ENCODE assay signal across 10 cellular contexts in genomic region chr10:131310054-131310903, GRCh38. TPM values are rescaled to one million over a fixed set of nuclear protein-coding genes. Genes with fewer than 3 reads are reported as not detected.
DNase-seq lines count a peak whose midpoint lies in the region; ATAC-seq, FAIRE-seq and TF ChIP-seq lines count a peak whose summit lies in the region.
"Had no signal": no experiment of that assay in that cellular context is flagged by ENCODE, and none has a peak within 500 bp of the region (broad histone marks: within the 10 kb centered on the region; RNA-seq: fewer than 3 reads in every experiment).

No MANE protein-coding gene starts in this region.

- no peaks in the 10 kb centered on the region for H3K4me1 Mint-ChIP-seq in activated CD8-positive, alpha-beta T cell treated with anti-CD3 and anti-CD28 coated beads for 36 hours (ENCODE audit: low read depth)

- FAIRE-seq in islet of Langerhans (lab: Jason Lieb, UNC), result peak; percentile 88

- H3K4me3 Mint-ChIP-seq in activated CD8-positive, alpha-beta T cell treated with anti-CD3 and anti-CD28 coated beads for 36 hours, result no peak overlapping the region

- DNase-seq in H7, result peak; percentile 60
- DNase-seq in activated CD8-positive, alpha-beta T cell treated with anti-CD3 and anti-CD28 coated beads for 36 hours, result no peak
- DNase-seq in activated CD4-positive, CD25-positive, alpha-beta regulatory T cell (lab: John Stamatoyannopoulos, UW), result no peak
- DNase-seq: NCI-H226 had no signal

- intact Hi-C loops in activated CD8-positive, alpha-beta T cell treated with anti-CD3 and anti-CD28 coated beads for 36 hours (cut with micrococcal nuclease), result no loop called here

- POLR2A ChIA-PET in activated CD8-positive, alpha-beta T cell treated with anti-CD3 and anti-CD28 coated beads for 36 hours (lab: Charles Lee), result no interaction called here

- H3K27ac Mint-ChIP-seq in activated CD8-positive, alpha-beta T cell treated with anti-CD3 and anti-CD28 coated beads for 36 hours, result no peak overlapping the region

- peak overlapping the region in 9 of 11 experiments; percentile 50 to 82 (median 72); a peak in 17 of 22 replicates for H3K9ac ChIP-seq in BLaER1 treated with 17β-estradiol and CSF1 and Interleukin-3, amounts not matched to agents 10 nM and 100 nM

- H4K20me1 ChIP-seq in BLaER1 treated with 17β-estradiol and CSF1 and Interleukin-3, amounts not matched to agents 10 nM and 100 nM, result peaks cover 0 to 10% (median 0%) of the 10 kb centered on the region in 11 experiments; a peak in 4 of 22 replicates

- H3K4me2 ChIP-seq in BLaER1 treated with 17β-estradiol and CSF1 and Interleukin-3, amounts not matched to agents 10 nM and 100 nM, result peak overlapping the region; percentile 54 to 85 (median 75)

- H3K9me3 ChIP-seq in BLaER1 treated with 17β-estradiol and CSF1 and Interleukin-3, amounts not matched to agents 10 nM and 100 nM (replicated peaks in 1 of 11), result peaks cover 3 to 22% (median 18%) of the 10 kb centered on the region in 11 experiments; a peak in 17 of 22 replicates

- CTCF ChIA-PET in activated CD8-positive, alpha-beta T cell treated with anti-CD3 and anti-CD28 coated beads for 36 hours (lab: Charles Lee), result interaction anchor here (0.9 kb wide), 1 partner anchor 66 kb away, joined by 3 read pairs; no protein-coding TSS in a partner anchor

- H3K27me3 Mint-ChIP-seq in activated CD8-positive, alpha-beta T cell treated with anti-CD3 and anti-CD28 coated beads for 36 hours, result peaks cover 43% of the 10 kb centered on the region

- peak overlapping the region; percentile 58 to 78 (median 70) for H3K4me3 ChIP-seq in BLaER1 treated with 17β-estradiol and CSF1 and Interleukin-3, amounts not matched to agents 10 nM and 100 nM
- peak overlapping the region; percentile 43 for H3K4me3 ChIP-seq in H7 (ENCODE audit: insufficient read depth, low read depth, low read length)

- peaks cover 10 to 48% (median 34%) of the 10 kb centered on the region in 10 experiments; a peak in 19 of 20 replicates for H3K4me1 ChIP-seq in BLaER1 treated with 17β-estradiol and CSF1 and Interleukin-3, amounts not matched to agents 10 nM and 100 nM

- peak overlapping the region in 8 of 11 experiments; percentile 43 to 73 (median 58); a peak in 13 of 22 replicates for H3K27ac ChIP-seq in BLaER1 treated with 17β-estradiol and CSF1 and Interleukin-3, amounts not matched to agents 10 nM and 100 nM

- H3K36me3 ChIP-seq in BLaER1 treated with 17β-estradiol and CSF1 and Interleukin-3, amounts not matched to agents 10 nM and 100 nM, result peaks cover 0 to 31% (median 7%) of the 10 kb centered on the region in 11 experiments; a peak in 12 of 22 replicates
- no peaks in the 10 kb centered on the region for H3K36me3 ChIP-seq in H7 (replicated peaks; ENCODE audit: control insufficient read depth, insufficient read depth, low read length)

- peak; percentile 47 for TF ChIP-seq CTCF in activated CD8-positive, alpha-beta T cell treated with anti-CD3 and anti-CD28 coated beads for 36 hours (IDR thresholded peaks at IDR 0.05)

- H3K9me3 Mint-ChIP-seq in activated CD8-positive, alpha-beta T cell treated with anti-CD3 and anti-CD28 coated beads for 36 hours, result no peaks in the 10 kb centered on the region

- no peak for ATAC-seq in activated CD8-positive, alpha-beta T cell treated with anti-CD3 and anti-CD28 coated beads for 36 hours
- ATAC-seq in HG03432 (IDR thresholded peaks at IDR 0.05; ENCODE audit: unreplicated experiment), result no peak
- ATAC-seq in GM18520 (IDR thresholded peaks at IDR 0.05; ENCODE audit: unreplicated experiment), result no peak
- ATAC-seq in HG02981 (IDR thresholded peaks at IDR 0.05; ENCODE audit: unreplicated experiment), result no peak

- H3K36me3 Mint-ChIP-seq in activated CD8-positive, alpha-beta T cell treated with anti-CD3 and anti-CD28 coated beads for 36 hours (ENCODE audit: low read depth), result no peaks in the 10 kb centered on the region

- no peaks in the 10 kb centered on the region; a peak in 1 of 22 replicates for H3K27me3 ChIP-seq in BLaER1 treated with 17β-estradiol and CSF1 and Interleukin-3, amounts not matched to agents 10 nM and 100 nM
- H3K27me3 ChIP-seq in H7 (ENCODE audit: control insufficient read depth, insufficient read depth, low read length), result peaks cover 7% of the 10 kb centered on the region

RNA-seq across cellular contexts. Expression of gene TCERG1L, which starts 1.2 kb away (rescaled TPM):
- total RNA-seq in H7 (2014; rRNA removed; shearing (Covaris generic)), result 4.4 and 5.4 TPM in 2 replicates
- not detected for total RNA-seq in activated CD8-positive, alpha-beta T cell treated with anti-CD3 and anti-CD28 coated beads for 36 hours
- total RNA-seq: mucosa of gallbladder had no signal
